16 cellular contexts compared by ENCODE assay signal in genomic region chr5:172840778-172841154, GRCh38.
A peak's percentile ranks its signal among the peaks of the same experiment; 100 is the strongest.
DNase-seq lines count a peak whose midpoint lies in the region; ATAC-seq and TF ChIP-seq lines count a peak whose summit lies in the region.
"Had no signal": no experiment of that assay in that cellular context is flagged by ENCODE, and none has a peak within 500 bp of the region (broad histone marks: within the 10 kb centered on the region; RNA-seq: fewer than 3 reads in every experiment).

No MANE protein-coding gene starts in this region.

- ATAC-seq in GM19463 (IDR thresholded peaks at IDR 0.05; ENCODE audit: unreplicated experiment) (no peak), GM19455 (IDR thresholded peaks at IDR 0.05; ENCODE audit: unreplicated experiment) (no peak)
- ATAC-seq: activated T-helper 17 cell treated with anti-CD3 and anti-CD28 coated beads, Interleukin-2, amount 50 U/mL, for 72 hours; mucosa of descending colon had no signal

- DNase-seq in COR-L47 (lab: John Stamatoyannopoulos, UW) (peak; percentile 11), D341Med (ENCODE audit: low spot score) (no peak)
- no peak for DNase-seq in central memory CD4-positive, alpha-beta T cell
- DNase-seq: CD4-positive, alpha-beta memory T cell; cortex of kidney; erythroblast; H9; hippocampal formation; mucosa of descending colon had no signal

- H3K36me3 ChIP-seq in mucosa of stomach (ENCODE audit: control insufficient read depth, insufficient read depth, low read length) (no peaks in the 10 kb centered on the region), stomach smooth muscle (ENCODE audit: control insufficient read depth in 2 of 2, insufficient read depth in 2 of 2, low read length in 2 of 2) (peaks cover 0 to 8% of the 10 kb centered on the region in 2 donors)

- peaks cover 48% of the 10 kb centered on the region for H3K4me1 ChIP-seq in mucosa of stomach (ENCODE audit: control insufficient read depth, insufficient read depth, low read length)
- H3K4me1 ChIP-seq in stomach smooth muscle (ENCODE audit: control insufficient read depth, insufficient read depth, low read length): peaks cover 40% of the 10 kb centered on the region

- H3K27me3 ChIP-seq in mucosa of stomach (ENCODE audit: control insufficient read depth, insufficient read depth, low read length) (no peaks in the 10 kb centered on the region), stomach smooth muscle (ENCODE audit: control insufficient read depth in 1 of 2, insufficient read depth in 2 of 2, low read length in 2 of 2) (no peaks in the 10 kb centered on the region)
- H3K27me3 ChIP-seq: Peyer's patch had no signal

- no peak for TF ChIP-seq CTCF in VCaP (conservative IDR thresholded peaks at IDR 0.05)

- no peaks in the 10 kb centered on the region for H3K9me3 ChIP-seq in mucosa of stomach (ENCODE audit: control insufficient read depth, low read length)
- no peaks in the 10 kb centered on the region for H3K9me3 ChIP-seq in stomach smooth muscle (ENCODE audit: control insufficient read depth in 2 of 2, low read length in 2 of 2)
- H3K9me3 ChIP-seq: mucosa of descending colon, Peyer's patch had no signal

- no peak overlapping the region for H3K4me3 ChIP-seq in mucosa of stomach (ENCODE audit: low read length)
- peak overlapping the region in 1 of 2 donors; percentile 44 for H3K4me3 ChIP-seq in stomach smooth muscle (ENCODE audit: low read length in 2 of 2)
- H3K4me3 ChIP-seq: mucosa of descending colon, Peyer's patch had no signal

- peak overlapping the region; percentile 96 for H3K27ac ChIP-seq in VCaP
- peak overlapping the region; percentile 78 for H3K27ac ChIP-seq in stomach smooth muscle (ENCODE audit: low read length)

- H3K9ac ChIP-seq in mucosa of stomach (ENCODE audit: low read length) (peak overlapping the region; percentile 27), stomach smooth muscle (ENCODE audit: low read length in 2 of 2) (peak overlapping the region; percentile 27 to 58)
